1 cellular context compared by ENCODE assay signal in genomic region chr5:80990527-80990926, GRCh38.
TF ChIP-seq lines count a peak whose summit lies in the region.

No MANE protein-coding gene starts in this region.

TF ChIP-seq in WTC11, 78 proteins besides CTCF, POLR2A, EP300 and RAD21 (continued from another document):
- TF ChIP-seq AFF4 (CRISPR knock-in tag; IDR thresholded peaks at IDR 0.05; ENCODE audit: borderline replicate concordance) = no peak
- TF ChIP-seq SP1 (CRISPR knock-in tag; conservative IDR thresholded peaks at IDR 0.05) = no peak
- no peak for TF ChIP-seq MLX (CRISPR knock-in tag; IDR thresholded peaks at IDR 0.05)
- no peak for TF ChIP-seq MAX (CRISPR knock-in tag; IDR thresholded peaks at IDR 0.05)
- no peak for TF ChIP-seq NR1H2 (CRISPR knock-in tag; IDR thresholded peaks at IDR 0.05)
- no peak for TF ChIP-seq PREB (CRISPR knock-in tag; IDR thresholded peaks at IDR 0.05; ENCODE audit: borderline replicate concordance)
- no peak for TF ChIP-seq ZNF219 (CRISPR knock-in tag; IDR thresholded peaks at IDR 0.05; ENCODE audit: borderline replicate concordance)
- TF ChIP-seq RORB (CRISPR knock-in tag; IDR thresholded peaks at IDR 0.05) = no peak
- TF ChIP-seq ZNF232 (CRISPR knock-in tag; IDR thresholded peaks at IDR 0.05) = no peak
- TF ChIP-seq FOXP4 (CRISPR knock-in tag; IDR thresholded peaks at IDR 0.05) = no peak
- no peak for TF ChIP-seq SOX15 (CRISPR knock-in tag; IDR thresholded peaks at IDR 0.05)
- TF ChIP-seq USF2 (CRISPR knock-in tag; IDR thresholded peaks at IDR 0.05) = no peak
- TF ChIP-seq AR (CRISPR knock-in tag; IDR thresholded peaks at IDR 0.05) = no peak
- TF ChIP-seq MYBL2 (CRISPR knock-in tag; IDR thresholded peaks at IDR 0.05) = no peak
- no peak for TF ChIP-seq ATF6 (CRISPR knock-in tag; IDR thresholded peaks at IDR 0.05)
- TF ChIP-seq CREM (CRISPR knock-in tag; IDR thresholded peaks at IDR 0.05) = no peak
